In the genomic region with DNA sequence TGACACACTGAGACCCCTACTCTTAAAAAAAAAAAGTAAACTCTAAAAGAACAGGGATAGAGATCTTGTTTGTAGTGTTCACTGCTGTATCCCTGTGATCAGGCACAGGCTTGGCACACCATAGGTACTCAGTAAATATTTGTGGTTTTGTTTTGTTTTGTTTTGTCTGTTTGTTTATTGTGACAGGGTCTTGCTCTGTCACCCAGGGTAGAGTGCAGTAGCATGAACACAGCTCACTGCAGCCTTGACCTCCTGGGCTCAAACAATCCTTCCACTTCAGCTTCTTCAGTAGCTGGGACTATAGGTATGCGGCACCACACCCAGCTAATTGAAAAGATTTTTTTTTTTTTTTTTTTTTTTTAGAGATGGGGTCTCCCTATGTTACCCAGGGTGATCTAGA, we compare ENCODE assay signal across 1 cellular context.
A peak's percentile ranks its signal among the peaks of the same experiment; 100 is the strongest.
TF ChIP-seq lines count a peak whose summit lies in the region.

No MANE protein-coding gene starts in this region.

TF ChIP-seq in HepG2, 621 proteins besides CTCF, POLR2A, EP300 and RAD21 (continues in another document):
- TF ChIP-seq FOXP1 (IDR thresholded peaks at IDR 0.05): peak; percentile 91
- peak; percentile 98 for TF ChIP-seq FOXP1 (CRISPR knock-in tag; IDR thresholded peaks at IDR 0.05)
- TF ChIP-seq TCF7 (IDR thresholded peaks at IDR 0.05; ENCODE audit: low read depth): 0 out of 2 replicates have a peak, but pooled peaks have one; percentile 34
- TF ChIP-seq NR2C2 (CRISPR knock-in tag; IDR thresholded peaks at IDR 0.05; ENCODE audit: borderline replicate concordance): peak; percentile 35; the same call in 1 of the 2 replicates
- TF ChIP-seq HHEX (CRISPR knock-in tag; IDR thresholded peaks at IDR 0.05): 0 out of 2 replicates have a peak, but pooled peaks have one; percentile 26
- TF ChIP-seq, protein P1, sequence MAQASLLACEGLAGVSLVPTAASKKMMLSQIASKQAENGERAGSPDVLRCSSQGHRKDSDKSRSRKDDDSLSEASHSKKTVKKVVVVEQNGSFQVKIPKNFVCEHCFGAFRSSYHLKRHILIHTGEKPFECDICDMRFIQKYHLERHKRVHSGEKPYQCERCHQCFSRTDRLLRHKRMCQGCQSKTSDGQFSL (CRISPR knock-in tag; IDR thresholded peaks at IDR 0.05): no peak
- TF ChIP-seq BHLHE40 (IDR thresholded peaks at IDR 0.05; ENCODE audit: low read length): peak; percentile 12; the same call in 1 of the 2 replicates
- TF ChIP-seq ZFP82 (CRISPR knock-in tag; IDR thresholded peaks at IDR 0.05; ENCODE audit: borderline replicate concordance): peak; percentile 13; the same call in 1 of the 2 replicates
- peak; percentile 61; the same call in 1 of the 2 replicates for TF ChIP-seq MEF2D (CRISPR knock-in tag; IDR thresholded peaks at IDR 0.05)
- TF ChIP-seq ZNF432 (CRISPR knock-in tag; IDR thresholded peaks at IDR 0.05; ENCODE audit: borderline replicate concordance): no peak
- TF ChIP-seq HMG20A (CRISPR knock-in tag; IDR thresholded peaks at IDR 0.05; ENCODE audit: borderline replicate concordance): peak; percentile 50; the same call in 1 of the 2 replicates
- TF ChIP-seq NR2F2 (IDR thresholded peaks at IDR 0.05; ENCODE audit: borderline replicate concordance, low read depth): peak; percentile 56
- TF ChIP-seq HDAC1 (CRISPR knock-in tag; IDR thresholded peaks at IDR 0.05): 0 out of 2 replicates have a peak, but pooled peaks have one; percentile 15
- TF ChIP-seq, protein P2, sequence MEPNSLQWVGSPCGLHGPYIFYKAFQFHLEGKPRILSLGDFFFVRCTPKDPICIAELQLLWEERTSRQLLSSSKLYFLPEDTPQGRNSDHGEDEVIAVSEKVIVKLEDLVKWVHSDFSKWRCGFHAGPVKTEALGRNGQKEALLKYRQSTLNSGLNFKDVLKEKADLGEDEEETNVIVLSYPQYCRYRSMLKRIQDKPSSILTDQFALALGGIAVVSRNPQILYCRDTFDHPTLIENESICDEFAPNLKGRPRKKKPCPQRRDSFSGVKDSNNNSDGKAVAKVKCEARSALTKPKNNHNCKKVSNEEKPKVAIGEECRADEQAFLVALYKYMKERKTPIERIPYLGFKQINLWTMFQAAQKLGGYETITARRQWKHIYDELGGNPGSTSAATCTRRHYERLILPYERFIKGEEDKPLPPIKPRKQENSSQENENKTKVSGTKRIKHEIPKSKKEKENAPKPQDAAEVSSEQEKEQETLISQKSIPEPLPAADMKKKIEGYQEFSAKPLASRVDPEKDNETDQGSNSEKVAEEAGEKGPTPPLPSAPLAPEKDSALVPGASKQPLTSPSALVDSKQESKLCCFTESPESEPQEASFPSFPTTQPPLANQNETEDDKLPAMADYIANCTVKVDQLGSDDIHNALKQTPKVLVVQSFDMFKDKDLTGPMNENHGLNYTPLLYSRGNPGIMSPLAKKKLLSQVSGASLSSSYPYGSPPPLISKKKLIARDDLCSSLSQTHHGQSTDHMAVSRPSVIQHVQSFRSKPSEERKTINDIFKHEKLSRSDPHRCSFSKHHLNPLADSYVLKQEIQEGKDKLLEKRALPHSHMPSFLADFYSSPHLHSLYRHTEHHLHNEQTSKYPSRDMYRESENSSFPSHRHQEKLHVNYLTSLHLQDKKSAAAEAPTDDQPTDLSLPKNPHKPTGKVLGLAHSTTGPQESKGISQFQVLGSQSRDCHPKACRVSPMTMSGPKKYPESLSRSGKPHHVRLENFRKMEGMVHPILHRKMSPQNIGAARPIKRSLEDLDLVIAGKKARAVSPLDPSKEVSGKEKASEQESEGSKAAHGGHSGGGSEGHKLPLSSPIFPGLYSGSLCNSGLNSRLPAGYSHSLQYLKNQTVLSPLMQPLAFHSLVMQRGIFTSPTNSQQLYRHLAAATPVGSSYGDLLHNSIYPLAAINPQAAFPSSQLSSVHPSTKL (CRISPR knock-in tag; IDR thresholded peaks at IDR 0.05): peak; percentile 21; the same call in 1 of the 2 replicates
- no peak for TF ChIP-seq PLRG1 (conservative IDR thresholded peaks at IDR 0.05)
- TF ChIP-seq SALL1 (CRISPR knock-in tag; IDR thresholded peaks at IDR 0.05): peak; percentile 40; the same call in 1 of the 2 replicates
- 0 out of 2 replicates have a peak, but pooled peaks have one; percentile 28 for TF ChIP-seq PRDM10 (CRISPR knock-in tag; IDR thresholded peaks at IDR 0.05; ENCODE audit: low read depth)
- TF ChIP-seq FOXA3 (CRISPR knock-in tag; IDR thresholded peaks at IDR 0.05): peak; percentile 60; the same call in 1 of the 2 replicates
- TF ChIP-seq SKI (IDR thresholded peaks at IDR 0.05; ENCODE audit: partially characterized antibody): peak; percentile 19
- peak; percentile 18; the same call in 1 of the 2 replicates for TF ChIP-seq CEBPB (IDR thresholded peaks at IDR 0.05; ENCODE audit: borderline replicate concordance, low read depth, low read length)
- peak; percentile 59 for TF ChIP-seq PAXIP1 (CRISPR knock-in tag; conservative IDR thresholded peaks at IDR 0.05)
- TF ChIP-seq ZNF777 (CRISPR knock-in tag; IDR thresholded peaks at IDR 0.05): no peak
- TF ChIP-seq RARA (CRISPR knock-in tag; IDR thresholded peaks at IDR 0.05): peak; percentile 73
- TF ChIP-seq EZH2 (conservative IDR thresholded peaks at IDR 0.05; ENCODE audit: low read depth, low read length): no peak
- peak; percentile 49; the same call in 1 of the 2 replicates for TF ChIP-seq SOX5 (CRISPR knock-in tag; IDR thresholded peaks at IDR 0.05; ENCODE audit: borderline replicate concordance)
- TF ChIP-seq ZNF34 (CRISPR knock-in tag; IDR thresholded peaks at IDR 0.05; ENCODE audit: borderline replicate concordance): no peak
- peak; percentile 68; the same call in 1 of the 2 replicates for TF ChIP-seq FOXK1 (CRISPR knock-in tag; IDR thresholded peaks at IDR 0.05; ENCODE audit: borderline replicate concordance, low read depth)
- no peak for TF ChIP-seq KDM5A (IDR thresholded peaks at IDR 0.05; ENCODE audit: borderline replicate concordance, low read length)
- 0 out of 2 replicates have a peak, but pooled peaks have one; percentile 27 for TF ChIP-seq THAP11 (CRISPR knock-in tag; IDR thresholded peaks at IDR 0.05)
- no peak for TF ChIP-seq JDP2 (CRISPR knock-in tag; IDR thresholded peaks at IDR 0.05; ENCODE audit: borderline replicate concordance)
- TF ChIP-seq TBX3 (IDR thresholded peaks at IDR 0.05; ENCODE audit: borderline replicate concordance): peak; percentile 56; the same call in 1 of the 2 replicates
- no peak for TF ChIP-seq SOX6 (IDR thresholded peaks at IDR 0.05)
- TF ChIP-seq SOX6 (CRISPR knock-in tag; IDR thresholded peaks at IDR 0.05): peak; percentile 85
- no peak for TF ChIP-seq ZSCAN30 (CRISPR knock-in tag; IDR thresholded peaks at IDR 0.05)
- TF ChIP-seq NR2F6 (IDR thresholded peaks at IDR 0.05): peak; percentile 80
- TF ChIP-seq NR2F6 (CRISPR knock-in tag; IDR thresholded peaks at IDR 0.05): peak; percentile 25; the same call in 1 of the 2 replicates
- TF ChIP-seq ZNF138 (CRISPR knock-in tag; IDR thresholded peaks at IDR 0.05; ENCODE audit: low read depth): no peak
- TF ChIP-seq ZNF3 (CRISPR knock-in tag; IDR thresholded peaks at IDR 0.05): 0 out of 2 replicates have a peak, but pooled peaks have one; percentile 32
- peak; percentile 25; the same call in 1 of the 2 replicates for TF ChIP-seq BCL6 (CRISPR knock-in tag; IDR thresholded peaks at IDR 0.05)
- TF ChIP-seq ZSCAN31 (CRISPR knock-in tag; IDR thresholded peaks at IDR 0.05; ENCODE audit: low read depth): no peak
- no peak for TF ChIP-seq ZNF44 (CRISPR knock-in tag; IDR thresholded peaks at IDR 0.05)
- TF ChIP-seq GATAD2A (CRISPR knock-in tag; IDR thresholded peaks at IDR 0.05): peak; percentile 70; the same call in 1 of the 2 replicates
- no peak for TF ChIP-seq FOXJ3 (CRISPR knock-in tag; IDR thresholded peaks at IDR 0.05; ENCODE audit: borderline replicate concordance)
- TF ChIP-seq PITX1 (CRISPR knock-in tag; IDR thresholded peaks at IDR 0.05): peak; percentile 37; the same call in 1 of the 2 replicates
- TF ChIP-seq NFAT5 (CRISPR knock-in tag; IDR thresholded peaks at IDR 0.05): no peak
- TF ChIP-seq SIX4 (CRISPR knock-in tag; IDR thresholded peaks at IDR 0.05): no peak
- TF ChIP-seq SAP130 (CRISPR knock-in tag; IDR thresholded peaks at IDR 0.05; ENCODE audit: low read depth): peak; percentile 35; the same call in 1 of the 2 replicates
- peak; percentile 23; the same call in 1 of the 2 replicates for TF ChIP-seq FOXO1 (CRISPR knock-in tag; IDR thresholded peaks at IDR 0.05)
